In genomic region chr12:57744777-57745484, GRCh38 we compare ENCODE assay signal across 8 cellular contexts.
DNase-seq lines count a peak whose midpoint lies in the region; ATAC-seq and TF ChIP-seq lines count a peak whose summit lies in the region.

A gene with protein sequence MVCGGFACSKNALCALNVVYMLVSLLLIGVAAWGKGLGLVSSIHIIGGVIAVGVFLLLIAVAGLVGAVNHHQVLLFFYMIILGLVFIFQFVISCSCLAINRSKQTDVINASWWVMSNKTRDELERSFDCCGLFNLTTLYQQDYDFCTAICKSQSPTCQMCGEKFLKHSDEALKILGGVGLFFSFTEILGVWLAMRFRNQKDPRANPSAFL (plus strand): TSS chr12:57745039. CDS start chr12:57745155, 116 bp downstream.

- H3K36me3 Mint-ChIP-seq in central memory CD8-positive, alpha-beta T cell (ENCODE audit: insufficient read depth): peaks cover 41% of the 10 kb centered on the region

- no peaks in the 10 kb centered on the region for H3K27me3 Mint-ChIP-seq in central memory CD8-positive, alpha-beta T cell

- H3K27ac Mint-ChIP-seq in central memory CD8-positive, alpha-beta T cell (ENCODE audit: low read depth): peak within 1 kb of the TSS; percentile 91

- no peak for TF ChIP-seq CTCF in AG09319 (IDR thresholded peaks at IDR 0.05; ENCODE audit: low read depth, low read length)

- H3K9me3 Mint-ChIP-seq in central memory CD8-positive, alpha-beta T cell: no peaks in the 10 kb centered on the region

- peak; percentile 95 for DNase-seq in AG09319 (ENCODE audit: extremely low read depth, low read depth)
- peak; percentile 96 for DNase-seq in NCI-H446 treated with DMSO at 0.1 percent for 48 hours (lab: John Stamatoyannopoulos, UW)
- DNase-seq in activated CD4-positive, CD25-positive, alpha-beta regulatory T cell treated with anti-CD3 and anti-CD28 coated beads, Interleukin-2, amount 50 U/mL, for 16 hours (ENCODE audit: low read depth, low spot score): peak; percentile 87
- DNase-seq in central memory CD8-positive, alpha-beta T cell (ENCODE audit: low spot score in 2 of 2): peak; percentile 82 to 91
- DNase-seq in inferior parietal cortex (ENCODE audit: extremely low spot score): peak; percentile 98
- DNase-seq in smooth muscle cell of the brain vasculature (ENCODE audit: low read depth, low spot score): peak; percentile 94

- H3K4me3 Mint-ChIP-seq in central memory CD8-positive, alpha-beta T cell: peak within 1 kb of the TSS; percentile 86

- peaks cover 51% of the 10 kb centered on the region for H3K4me1 Mint-ChIP-seq in central memory CD8-positive, alpha-beta T cell

- ATAC-seq in GM19043 (IDR thresholded peaks at IDR 0.05; ENCODE audit: low read depth, unreplicated experiment): peak; percentile 78
- peak; percentile 86 for ATAC-seq in HG03354 (IDR thresholded peaks at IDR 0.05; ENCODE audit: poor library complexity, severe bottlenecking, unreplicated experiment)
- peak; percentile 81 for ATAC-seq in central memory CD8-positive, alpha-beta T cell (replicated peaks; ENCODE audit: extremely low read depth, poor library complexity, severe bottlenecking)

Comparison
In these comparisons a context has a peak if more than half of its experiments do, and no peak if none do; other contexts are left out.
1. Peak in every context shown above with its lines: DNase-seq and ATAC-seq.